In genomic region chr12:65278576-65279386, GRCh38 we compare ENCODE assay signal across 8 cellular contexts. TPM values are rescaled to one million over a fixed set of nuclear protein-coding genes. Genes with fewer than 3 reads are reported as not detected.
DNase-seq lines count a peak whose midpoint lies in the region; ATAC-seq and TF ChIP-seq lines count a peak whose summit lies in the region.

Gene MSRB3 (plus strand): TSS chr12:65278683. CDS start chr12:65308580, 29,897 bp downstream.

- no peaks in the 10 kb centered on the region for H3K9me3 ChIP-seq in HUES6 (ENCODE audit: control insufficient read depth, insufficient read depth, low read depth, low read length)
- H3K9me3 ChIP-seq in muscle layer of duodenum (ENCODE audit: control insufficient read depth in 1 of 2, low read length in 2 of 2): no peaks in the 10 kb centered on the region

- ATAC-seq in GM19463 (IDR thresholded peaks at IDR 0.05; ENCODE audit: unreplicated experiment) (peak; percentile 55), HG03469 (IDR thresholded peaks at IDR 0.05; ENCODE audit: unreplicated experiment) (no peak)

- H3K36me3 ChIP-seq in HUES6 (ENCODE audit: control insufficient read depth, insufficient read depth, low read length) (no peaks in the 10 kb centered on the region), muscle layer of duodenum (ENCODE audit: control insufficient read depth in 1 of 2, insufficient read depth in 2 of 2, low read length in 2 of 2) (peaks cover 0 to 4% of the 10 kb centered on the region in 2 donors), urinary bladder (ENCODE audit: insufficient read depth) (no peaks in the 10 kb centered on the region)

- H3K27ac ChIP-seq in HUES6 (ENCODE audit: low read depth, low read length) (no peak within 1 kb of the TSS), muscle layer of duodenum (ENCODE audit: low read length) (peak within 1 kb of the TSS; percentile 60), urinary bladder (ENCODE audit: low read depth) (peak within 1 kb of the TSS; percentile 85)

- DNase-seq in Caki2 (ENCODE audit: low read depth): peak; percentile 82
- DNase-seq in activated CD8-positive, alpha-beta memory T cell treated with anti-CD3 and anti-CD28 coated beads, Interleukin-2, amount 50 U/mL, for 48 hours: peak; percentile 57
- peak; percentile 60 for DNase-seq in fibroblast of mammary gland (ENCODE audit: low read depth)

- H3K4me1 ChIP-seq in HUES6 (ENCODE audit: control insufficient read depth, insufficient read depth, low read length) (peaks cover 13% of the 10 kb centered on the region), muscle layer of duodenum (ENCODE audit: control insufficient read depth in 1 of 2, insufficient read depth in 2 of 2, low read length in 2 of 2) (peaks cover 0 to 19% of the 10 kb centered on the region in 2 donors), urinary bladder (ENCODE audit: insufficient read depth) (peaks cover 1% of the 10 kb centered on the region)

- TF ChIP-seq CTCF in fibroblast of mammary gland (conservative IDR thresholded peaks at IDR 0.05; ENCODE audit: control insufficient read depth, insufficient read depth, low read depth, low read length): no peak

- peaks cover 27% of the 10 kb centered on the region for H3K27me3 ChIP-seq in HUES6 (ENCODE audit: control insufficient read depth, insufficient read depth, low read length)
- H3K27me3 ChIP-seq in muscle layer of duodenum (ENCODE audit: low read depth, low read length): no peaks in the 10 kb centered on the region

- in situ Hi-C loops in Caki2 (cut with HindIII; ENCODE audit: low pct_unique_long_range_greater_than_20kb, low sequenced_read_pairs): no loop called here

- H3K4me3 ChIP-seq in HUES6 (ENCODE audit: low read depth, low read length): peak within 1 kb of the TSS; percentile 77
- H3K4me3 ChIP-seq in fibroblast of mammary gland (ENCODE audit: control insufficient read depth, low read depth, low read length): peak within 1 kb of the TSS; percentile 85
- H3K4me3 ChIP-seq in muscle layer of duodenum (ENCODE audit: low read depth in 1 of 2, low read length in 2 of 2): peak within 1 kb of the TSS; percentile 76 to 92
- peak within 1 kb of the TSS; percentile 72 for H3K4me3 ChIP-seq in urinary bladder (ENCODE audit: low read depth, low read length)

- peak within 1 kb of the TSS; percentile 61 for H3K9ac ChIP-seq in HUES6 (ENCODE audit: low read length)

- WGBS in urinary bladder: under 1% methylated on average over 87 of the region's 88 CpGs

RNA-seq across cellular contexts. Expression of gene MSRB3, which starts in this region (rescaled TPM):
- total RNA-seq in Caki2 (2014; rRNA removed; shearing (Covaris generic); ENCODE audit: low replicate concordance): 45.4 and 47.8 TPM in 2 replicates
- total RNA-seq in urinary bladder: 143 TPM
- 158 TPM for polyA plus RNA-seq in urinary bladder
